19 cellular contexts compared by ENCODE assay signal in the genomic region with DNA sequence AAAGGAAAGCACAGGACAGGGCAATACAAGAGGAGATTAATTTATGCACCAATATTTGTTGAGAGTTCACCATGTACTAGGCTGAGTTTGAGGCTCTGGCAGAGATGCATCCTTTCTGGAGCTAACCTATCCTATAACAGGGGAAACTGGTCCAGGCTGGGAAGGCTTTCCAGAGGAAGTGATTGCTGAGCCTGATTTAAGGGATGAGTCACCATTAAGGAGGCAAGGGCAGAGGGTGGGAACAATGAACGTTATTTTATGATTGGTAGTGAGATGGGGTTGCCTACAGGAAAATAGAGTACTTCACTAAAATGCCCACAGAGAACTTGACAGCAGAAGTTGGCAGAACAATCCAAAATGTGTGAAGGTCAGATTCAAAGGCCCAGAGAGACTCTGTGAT.
A peak's percentile ranks its signal among the peaks of the same experiment; 100 is the strongest.
DNase-seq lines count a peak whose midpoint lies in the region; ATAC-seq and TF ChIP-seq lines count a peak whose summit lies in the region.
"Had no signal": no experiment of that assay in that cellular context is flagged by ENCODE, and none has a peak within 500 bp of the region (broad histone marks: within the 10 kb centered on the region; RNA-seq: fewer than 3 reads in every experiment).

No MANE protein-coding gene starts in this region.

- H3K9me3 Mint-ChIP-seq in Caco-2 (ENCODE audit: unreplicated experiment) (no peaks in the 10 kb centered on the region), neural progenitor cell (no peaks in the 10 kb centered on the region)
- H3K9me3 Mint-ChIP-seq: activated naive CD8-positive, alpha-beta T cell treated with anti-CD3 and anti-CD28 coated beads, Interleukin-2, amount 50 U/mL, for 24 hours; activated T-cell treated with anti-CD3 and anti-CD28 coated beads, Interleukin-2, amount 50 U/mL, for 4 hours; stimulated activated naive CD8-positive, alpha-beta T cell treated with anti-CD3 and anti-CD28 coated beads, Interleukin-15, Interleukin-2, amounts not matched to agents 100 ng/mL and 50 ng/mL, for 24 hours had no signal

- H4K20me1 ChIP-seq in neural progenitor cell (ENCODE audit: low read depth): peaks cover 5% of the 10 kb centered on the region

- H3K4me3 Mint-ChIP-seq in Caco-2 (ENCODE audit: unreplicated experiment): peak overlapping the region; percentile 42
- H3K4me3 Mint-ChIP-seq in neural progenitor cell: no peak overlapping the region
- H3K4me3 Mint-ChIP-seq: activated naive CD8-positive, alpha-beta T cell treated with anti-CD3 and anti-CD28 coated beads, Interleukin-2, amount 50 U/mL, for 24 hours; activated T-cell treated with anti-CD3 and anti-CD28 coated beads, Interleukin-2, amount 50 U/mL, for 4 hours; stimulated activated naive CD8-positive, alpha-beta T cell treated with anti-CD3 and anti-CD28 coated beads, Interleukin-15, Interleukin-2, amounts not matched to agents 100 ng/mL and 50 ng/mL, for 24 hours had no signal

- POLR2A ChIA-PET in Caco-2 (lab: Charles Lee): no interaction called here

- DNase-seq in Caco-2: no peak
- peak; percentile 55 for DNase-seq in MG63
- peak; percentile 37 for DNase-seq in epithelial cell of esophagus (ENCODE audit: low read depth)
- no peak for DNase-seq in neural progenitor cell (ENCODE audit: low spot score)
- DNase-seq in H4 (ENCODE audit: low spot score): no peak
- DNase-seq in Peyer's patch: no peak
- no peak for DNase-seq in MV-4-11 (lab: John Stamatoyannopoulos, UW)
- DNase-seq: activated naive CD8-positive, alpha-beta T cell treated with anti-CD3 and anti-CD28 coated beads, Interleukin-2, amount 50 U/mL, for 24 hours; activated T-cell treated with anti-CD3 and anti-CD28 coated beads, Interleukin-2, amount 50 U/mL, for 4 hours; Kasumi-1; lower lobe of right lung; NCI-H187 treated with DMSO at 0.1 percent for 48 hours; NCI-H748 treated with DMSO at 0.1 percent for 48 hours; SHP77 had no signal

- no peak for TF ChIP-seq POLR2A in Peyer's patch (IDR thresholded peaks at IDR 0.05)

- no peaks in the 10 kb centered on the region for H3K79me2 ChIP-seq in neural progenitor cell (ENCODE audit: low read depth)

- TF ChIP-seq CTCF in Caco-2 (IDR thresholded peaks at IDR 0.05; ENCODE audit: insufficient read depth in 1 of 2, low read depth in 1 of 2, low read length in 1 of 2, severe bottlenecking in 1 of 2, unreplicated experiment in 1 of 2) (no peak), epithelial cell of esophagus (IDR thresholded peaks at IDR 0.05; ENCODE audit: insufficient read depth, low read depth, low read length, missing control alignments) (no peak), neural progenitor cell (IDR thresholded peaks at IDR 0.05) (no peak), Peyer's patch (IDR thresholded peaks at IDR 0.05) (no peak)

- peaks cover 47% of the 10 kb centered on the region for H3F3A ChIP-seq in neural progenitor cell (ENCODE audit: low read depth)

- H3K36me3 Mint-ChIP-seq in Caco-2 (ENCODE audit: insufficient read depth, unreplicated experiment) (peaks cover 14% of the 10 kb centered on the region), neural progenitor cell (no peaks in the 10 kb centered on the region)

- BruUV-seq in Caco-2 (replicated peaks; lab: Mats Ljungman, UMichigan): no TSS peak

- H3K4me1 ChIP-seq in Caco-2: peaks cover 77% of the 10 kb centered on the region
- H3K4me1 ChIP-seq in neural progenitor cell: peaks cover 77% of the 10 kb centered on the region
- no peaks in the 10 kb centered on the region for H3K4me1 ChIP-seq in Peyer's patch

- H3K9me3 ChIP-seq in Caco-2 (no peaks in the 10 kb centered on the region), MG63 (no peaks in the 10 kb centered on the region), neural progenitor cell (ENCODE audit: low read depth) (no peaks in the 10 kb centered on the region), Peyer's patch (no peaks in the 10 kb centered on the region)
- H3K9me3 ChIP-seq: lower lobe of right lung had no signal

- CTCF ChIA-PET in Caco-2 (lab: Charles Lee): no interaction called here

- H2AFZ ChIP-seq in neural progenitor cell (replicated peaks): no peak overlapping the region

- peak overlapping the region; percentile 70 for H3K4me2 ChIP-seq in neural progenitor cell
- H3K4me2 ChIP-seq: smooth muscle cell had no signal

- no peak overlapping the region for H3K4me3 ChIP-seq in Caco-2 (ENCODE audit: low read depth, low read length)
- H3K4me3 ChIP-seq in MG63: no peak overlapping the region
- no peak overlapping the region for H3K4me3 ChIP-seq in epithelial cell of esophagus (ENCODE audit: low read length)
- no peak overlapping the region for H3K4me3 ChIP-seq in neural progenitor cell
- H3K4me3 ChIP-seq in Peyer's patch: no peak overlapping the region
- H3K4me3 ChIP-seq: lower lobe of right lung, smooth muscle cell had no signal

- no peak overlapping the region for H3K9ac ChIP-seq in neural progenitor cell

- no peak for ATAC-seq in HG02970 (IDR thresholded peaks at IDR 0.05; ENCODE audit: low FRiP score, unreplicated experiment)
- ATAC-seq: activated naive CD8-positive, alpha-beta T cell treated with anti-CD3 and anti-CD28 coated beads, Interleukin-2, amount 50 U/mL, for 24 hours; activated T-cell treated with anti-CD3 and anti-CD28 coated beads, Interleukin-2, amount 50 U/mL, for 4 hours; HCT116; lower lobe of right lung had no signal

- H3K36me3 ChIP-seq in Caco-2 (ENCODE audit: control insufficient read depth, insufficient read depth, low read length) (no peaks in the 10 kb centered on the region), MG63 (no peaks in the 10 kb centered on the region), neural progenitor cell (no peaks in the 10 kb centered on the region), Peyer's patch (no peaks in the 10 kb centered on the region)
- H3K36me3 ChIP-seq: lower lobe of right lung had no signal

- H3K27me3 ChIP-seq in Caco-2 (replicated peaks; ENCODE audit: control insufficient read depth, insufficient read depth, low read length): no peaks in the 10 kb centered on the region
- H3K27me3 ChIP-seq in MG63: no peaks in the 10 kb centered on the region
- no peaks in the 10 kb centered on the region for H3K27me3 ChIP-seq in neural progenitor cell
- no peaks in the 10 kb centered on the region for H3K27me3 ChIP-seq in Peyer's patch

- intact Hi-C loops in Caco-2 (cut with micrococcal nuclease; ENCODE audit: unreplicated experiment): loop anchor here (2.0 to 5.0 kb wide), 2 partner anchors 13 to 39 kb away; no protein-coding TSS in a partner anchor

- H3K27me3 Mint-ChIP-seq in Caco-2 (ENCODE audit: insufficient read depth, unreplicated experiment): no peaks in the 10 kb centered on the region
- no peaks in the 10 kb centered on the region for H3K27me3 Mint-ChIP-seq in neural progenitor cell (ENCODE audit: insufficient read depth, low read depth)
- H3K27me3 Mint-ChIP-seq: activated naive CD8-positive, alpha-beta T cell treated with anti-CD3 and anti-CD28 coated beads, Interleukin-2, amount 50 U/mL, for 24 hours; stimulated activated naive CD8-positive, alpha-beta T cell treated with anti-CD3 and anti-CD28 coated beads, Interleukin-15, Interleukin-2, amounts not matched to agents 100 ng/mL and 50 ng/mL, for 24 hours had no signal

- H3K27ac ChIP-seq in neural progenitor cell (no peak overlapping the region), Peyer's patch (no peak overlapping the region)
- H3K27ac ChIP-seq: HL-60, lower lobe of right lung had no signal

- H3K4me1 Mint-ChIP-seq in Caco-2 (ENCODE audit: low read depth, unreplicated experiment): peaks cover 44% of the 10 kb centered on the region
- peaks cover 86% of the 10 kb centered on the region for H3K4me1 Mint-ChIP-seq in neural progenitor cell

- H3K27ac Mint-ChIP-seq in Caco-2 (ENCODE audit: unreplicated experiment) (peak overlapping the region; percentile 92), neural progenitor cell (peak overlapping the region; percentile 94)
- H3K27ac Mint-ChIP-seq: activated naive CD8-positive, alpha-beta T cell treated with anti-CD3 and anti-CD28 coated beads, Interleukin-2, amount 50 U/mL, for 24 hours; stimulated activated naive CD8-positive, alpha-beta T cell treated with anti-CD3 and anti-CD28 coated beads, Interleukin-15, Interleukin-2, amounts not matched to agents 100 ng/mL and 50 ng/mL, for 24 hours had no signal

Comparison
In these comparisons a context has a peak if more than half of its experiments do, and no peak if none do; other contexts are left out.
1. DNase-seq: peak in MG63 (single experiment) and epithelial cell of esophagus (single experiment); none in Caco-2 (0 of 2), neural progenitor cell (single experiment), H4 (single experiment), Peyer's patch (0 of 3) and MV-4-11 (single experiment).